Comparison of ENCODE assay signal across 8 cellular contexts in the genomic region with DNA sequence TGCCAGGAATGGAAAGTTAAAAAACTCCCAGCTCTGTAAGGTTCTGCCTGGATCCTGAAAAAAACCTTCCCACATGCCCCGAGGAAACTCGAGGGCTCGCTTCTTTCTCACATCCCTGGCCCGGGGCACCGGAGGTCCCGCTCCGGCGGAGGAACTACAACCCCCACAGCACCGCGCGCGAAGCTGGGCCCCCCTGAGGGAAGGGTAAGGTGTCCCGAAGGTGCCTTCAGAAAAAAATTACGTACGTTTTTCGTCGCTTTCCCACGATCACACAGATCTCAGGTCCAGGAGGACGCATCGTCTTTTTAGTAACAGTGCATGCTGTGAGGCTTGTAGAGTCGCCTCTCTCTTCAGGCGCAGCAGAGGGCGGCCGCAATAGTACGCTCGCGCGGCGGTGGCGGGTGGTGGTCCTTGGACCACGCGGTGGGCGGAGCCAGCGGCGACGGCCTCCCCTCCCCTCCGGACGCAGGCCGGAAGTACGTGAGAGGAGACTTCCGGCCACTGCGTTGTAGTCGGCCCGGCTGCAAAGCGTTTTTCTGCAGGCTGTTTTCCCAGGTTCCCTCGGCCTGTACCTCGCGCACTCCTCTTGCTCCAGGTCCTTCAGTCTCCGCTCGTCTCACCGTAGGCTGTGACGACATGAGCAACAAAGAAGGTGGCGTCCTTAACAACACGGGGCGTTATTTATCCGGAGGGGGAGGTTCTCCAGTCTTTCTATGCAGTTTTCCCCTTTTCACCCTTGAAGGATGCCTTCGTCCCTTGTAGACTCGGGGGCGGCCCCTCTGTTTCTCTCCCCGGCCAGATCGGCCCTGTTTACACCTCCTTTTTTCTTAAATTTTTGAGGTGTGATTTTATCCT. TPM values are rescaled to one million over a fixed set of nuclear protein-coding genes. Genes with fewer than 3 reads are reported as not detected.
DNase-seq lines count a peak whose midpoint lies in the region; ATAC-seq, FAIRE-seq and TF ChIP-seq lines count a peak whose summit lies in the region.

Gene TSNAX (plus strand): TSS at position 495 of the 855 bp plus-strand sequence. CDS start 142 bp downstream, at position 637.

- DNase-seq in NCI-H187 treated with DMSO at 0.1 percent for 48 hours (lab: John Stamatoyannopoulos, UW) = peak; percentile 28
- peak; percentile 51 to 97 (median 89) for DNase-seq in anterior cingulate cortex (lab: John Stamatoyannopoulos, UW)
- DNase-seq in right atrium auricular region (ENCODE audit: low spot score) = peak; percentile 90
- DNase-seq in psoas muscle = peak; percentile 92 to 96
- DNase-seq in urothelium cell line (ENCODE audit: low spot score) = peak; percentile 96

- no peaks in the 10 kb centered on the region for H3K9me3 ChIP-seq in right atrium auricular region
- no peaks in the 10 kb centered on the region for H3K9me3 ChIP-seq in psoas muscle

- H3K4me1 ChIP-seq in right atrium auricular region (peaks cover 0 to 19% of the 10 kb centered on the region in 2 donors), psoas muscle (peaks cover 38% of the 10 kb centered on the region)

- intact Hi-C loops in T-helper 2 cell treated with Interferon-gamma antibody and Interleukin-4, amounts not matched to agents 100 ng/mL and 5 ng/mL, for 36 hours (cut with micrococcal nuclease) = loop anchor here (1.0 to 5.0 kb wide), 8 partner anchors 68 to 550 kb away; partner anchors contain the start of genes ARV1, DISC1, EGLN1 and GNPAT
- intact Hi-C loops in psoas muscle (cut with DNase I) = loop anchor here in 1 of 2 donors (2.0 kb wide), 1 partner anchor 106 kb away; the partner anchor contains the start of gene EGLN1

- 0% methylated on average over 61 of the region's 61 CpGs for WGBS in psoas muscle, 3 donors

- H3K27ac ChIP-seq in right atrium auricular region (peak within 1 kb of the TSS; percentile 86 to 93), psoas muscle (peak within 1 kb of the TSS; percentile 93)

- no peaks in the 10 kb centered on the region for H3K27me3 ChIP-seq in right atrium auricular region
- no peaks in the 10 kb centered on the region for H3K27me3 ChIP-seq in psoas muscle (ENCODE audit: insufficient read depth in 3 of 3, low read length in 2 of 3)

- no peaks in the 10 kb centered on the region for H3K36me3 ChIP-seq in right atrium auricular region
- peaks cover 0 to 23% of the 10 kb centered on the region in 2 donors for H3K36me3 ChIP-seq in psoas muscle (ENCODE audit: insufficient read depth in 1 of 2, low read depth in 1 of 2)

- ATAC-seq in HG02885 (IDR thresholded peaks at IDR 0.05; ENCODE audit: poor library complexity, unreplicated experiment) = peak; percentile 97
- ATAC-seq in psoas muscle = peak; percentile 97 to 99 (median 98)

- peak; percentile 80 for TF ChIP-seq POLR2A in GM15510 (IDR thresholded peaks at IDR 0.05; ENCODE audit: borderline replicate concordance, extremely low read depth, insufficient read length)

- no peak for TF ChIP-seq CTCF in right atrium auricular region (IDR thresholded peaks at IDR 0.05)
- no peak for TF ChIP-seq CTCF in psoas muscle (IDR thresholded peaks at IDR 0.05)

- H3K4me3 ChIP-seq in right atrium auricular region = peak within 1 kb of the TSS; percentile 61 to 78
- H3K4me3 ChIP-seq in psoas muscle = peak within 1 kb of the TSS; percentile 77

- peak; percentile 91 for FAIRE-seq in urothelium cell line (lab: Jason Lieb, UNC)

RNA-seq across cellular contexts. Expression of gene TSNAX, which starts in this region (rescaled TPM):
- 38.5 and 43.2 TPM in 2 replicates for total RNA-seq in T-helper 2 cell treated with Interferon-gamma antibody and Interleukin-4, amounts not matched to agents 100 ng/mL and 5 ng/mL, for 36 hours
- total RNA-seq in right atrium auricular region (10 to 100 TPM; 19.5 to 26.3 TPM), psoas muscle (100 to 1,000 TPM in 1 of 4 donors, 10 to 100 TPM in 3; 31.5 to 108 (median 54.7) TPM)
- 10 to 100 TPM; 18.0 to 94.3 (median 41.3) TPM for polyA plus RNA-seq in psoas muscle

Comparison
In these comparisons a context has a peak if more than half of its experiments do, and no peak if none do; other contexts are left out.
1. Peak in every context shown above with its lines: DNase-seq, ATAC-seq, H3K4me3 ChIP-seq and H3K27ac ChIP-seq.
2. DNase-seq: peak in every context shown above with its lines; median percentile 96 in urothelium cell line; 94 in psoas muscle; 90 in right atrium auricular region; 89 in anterior cingulate cortex; 28 in NCI-H187 treated with DMSO at 0.1 percent for 48 hours.